ENCODE assay signal across 8 cellular contexts in the genomic region with DNA sequence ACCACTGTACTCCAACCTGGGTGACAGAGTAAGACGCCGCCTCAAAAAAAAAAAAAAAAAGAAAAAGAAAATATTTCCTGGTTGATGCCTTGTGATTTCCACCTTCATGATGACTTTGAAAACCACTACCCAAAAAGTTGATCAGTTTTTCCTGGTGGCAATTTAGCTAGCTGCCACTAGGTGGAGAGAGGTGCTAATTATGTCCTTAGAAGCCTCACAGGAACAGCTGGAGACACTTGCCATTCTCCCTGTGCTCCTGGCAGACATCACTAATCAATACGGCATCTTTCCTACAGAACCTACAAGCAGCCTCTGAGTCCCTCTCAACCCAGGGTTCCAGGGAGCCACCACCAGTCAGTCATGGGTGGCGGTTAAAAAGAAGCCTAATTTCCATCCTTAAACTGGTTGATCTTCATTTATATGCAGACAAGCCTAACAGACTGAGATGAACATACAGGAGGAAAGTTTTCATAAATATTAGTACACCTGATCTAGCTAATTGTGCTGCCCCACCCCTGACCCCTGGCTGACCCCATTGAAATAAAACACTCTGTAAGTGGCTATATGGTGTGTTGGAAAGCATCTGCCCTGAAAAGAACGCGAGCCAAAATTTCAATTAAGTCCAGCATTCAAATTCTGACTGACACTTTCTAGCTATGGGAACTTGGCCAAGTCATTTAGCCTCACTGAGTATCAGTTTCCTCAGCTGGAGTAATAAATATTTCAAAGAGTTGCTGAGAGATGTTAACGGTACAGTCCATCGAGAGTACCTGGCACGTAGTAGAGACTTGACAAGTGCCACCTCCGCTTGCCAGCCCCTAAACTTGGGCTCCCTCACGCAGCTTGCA. TPM values are rescaled to one million over a fixed set of nuclear protein-coding genes. Genes with fewer than 3 reads are reported as not detected.
A peak's percentile ranks its signal among the peaks of the same experiment; 100 is the strongest.
DNase-seq lines count a peak whose midpoint lies in the region; ATAC-seq and TF ChIP-seq lines count a peak whose summit lies in the region.

No MANE protein-coding gene starts in this region.

- H3K4me1 ChIP-seq in PC-3 (ENCODE audit: insufficient read depth, low read length) (peaks cover 27% of the 10 kb centered on the region), adipocyte (ENCODE audit: control insufficient read depth, insufficient read depth, low read length) (peaks cover 31% of the 10 kb centered on the region)

- peaks cover 4 to 18% of the 10 kb centered on the region in 2 donors for H3K4me1 Mint-ChIP-seq in immature natural killer cell

- no peaks in the 10 kb centered on the region for H4K20me1 ChIP-seq in PC-3 (ENCODE audit: low read length)

- CTCF ChIA-PET in PC-3 (lab: Charles Lee), result interaction anchor here (0.6 to 1.4 kb wide), 4 partner anchors 39 to 165 kb away, joined by 3 to 24 read pairs (median 5); no protein-coding TSS in a partner anchor

- H3K9me2 ChIP-seq in PC-3 (replicated peaks; ENCODE audit: low read length), result no peaks in the 10 kb centered on the region

- no peaks in the 10 kb centered on the region for H3F3A ChIP-seq in PC-3 (ENCODE audit: low read length, unreplicated experiment)

- H3K4me2 ChIP-seq in PC-3 (ENCODE audit: low read length), result no peak overlapping the region

- H3K79me2 ChIP-seq in PC-3 (ENCODE audit: low read length), result no peaks in the 10 kb centered on the region

- ATAC-seq in PC-3 (peak; percentile 31), GM18502 (IDR thresholded peaks at IDR 0.05; ENCODE audit: poor library complexity, unreplicated experiment) (no peak)

- no peak overlapping the region for H2AFZ ChIP-seq in PC-3 (ENCODE audit: low read length)

- peaks cover 35% of the 10 kb centered on the region for H3K27me3 ChIP-seq in PC-3 (ENCODE audit: low read length)
- peaks cover 33% of the 10 kb centered on the region for H3K27me3 ChIP-seq in adipocyte (replicated peaks; ENCODE audit: control insufficient read depth, insufficient read depth, low read length)

- no peak overlapping the region for H3K27ac ChIP-seq in PC-3 (ENCODE audit: low read length)

- H3K4me3 ChIP-seq in PC-3 (ENCODE audit: low read length), result no peak overlapping the region
- no peak overlapping the region for H3K4me3 ChIP-seq in adipocyte (ENCODE audit: low read length)

- no peak overlapping the region for H3K4me3 Mint-ChIP-seq in immature natural killer cell

- TF ChIP-seq CTCF in PC-3 (conservative IDR thresholded peaks at IDR 0.05; ENCODE audit: low read depth, low read length), result peak; percentile 83

- DNase-seq in EL (peak; percentile 55), HuH-7 (ENCODE audit: low spot score) (peak; percentile 61), PC-3 (peak; percentile 74), adipocyte (ENCODE audit: low read depth) (peak; percentile 46), immature natural killer cell (peak; percentile 16 to 34 (median 22)), posterior cingulate gyrus (no peak)
- peak; percentile 14 for DNase-seq in stimulated activated CD8-positive, alpha-beta memory T cell treated with anti-CD3 and anti-CD28 coated beads, Interleukin-15, amount 100 ng/mL, for 1 hour (ENCODE audit: low read depth)

- POLR2A ChIA-PET in PC-3 (lab: Charles Lee; ENCODE audit: unreplicated experiment), result interaction anchor here (0.9 kb wide), 1 partner anchor 78 kb away, joined by 21 read pairs; a partner anchor contains a TSS

- H3K27ac Mint-ChIP-seq in immature natural killer cell, result no peak overlapping the region

- H3K36me3 ChIP-seq in PC-3 (ENCODE audit: low read depth, low read length) (no peaks in the 10 kb centered on the region), adipocyte (ENCODE audit: control insufficient read depth, insufficient read depth, low read length, severe bottlenecking) (no peaks in the 10 kb centered on the region)

- intact Hi-C loops in PC-3 (cut with micrococcal nuclease), result loop anchor here (1.0 kb wide), 3 partner anchors 38 to 131 kb away; a partner anchor contains a TSS
- intact Hi-C loops in posterior cingulate gyrus (cut with DNase I), result no loop called here

- no peaks in the 10 kb centered on the region for H3K36me3 Mint-ChIP-seq in immature natural killer cell

- peaks cover 0 to 7% (median 4%) of the 10 kb centered on the region in 3 donors for H3K27me3 Mint-ChIP-seq in immature natural killer cell (ENCODE audit: low read depth in 3 of 3)

- BruUV-seq in PC-3 (replicated peaks; lab: Mats Ljungman, UMichigan), result no TSS peak

- no peaks in the 10 kb centered on the region for H3K9me3 Mint-ChIP-seq in immature natural killer cell

- no peak overlapping the region for H3K9ac ChIP-seq in PC-3 (ENCODE audit: low read length)
- no peak overlapping the region for H3K9ac ChIP-seq in adipocyte (ENCODE audit: low read length)

- no peaks in the 10 kb centered on the region for H3K9me3 ChIP-seq in PC-3 (ENCODE audit: low read length)
- no peaks in the 10 kb centered on the region for H3K9me3 ChIP-seq in adipocyte (ENCODE audit: control insufficient read depth, low read length)

RNA-seq across cellular contexts. Expression of a gene that starts 6.2 kb away (rescaled TPM):
- 10.1 and 10.2 TPM in 2 replicates for total RNA-seq in PC-3 (2014; rRNA removed)
- polyA plus RNA-seq in immature natural killer cell, result 10 to 100 TPM; 22.3 to 46.0 (median 25.6) TPM

RNA-seq across cellular contexts. Expression of a gene that starts 37.8 kb away (rescaled TPM):
- 25.5 and 28.8 TPM in 2 replicates for total RNA-seq in PC-3 (2014; rRNA removed)
- 10 to 100 TPM in 1 of 3 donors, 1 to 10 TPM in 2; 2.2 to 16.7 (median 9.0) TPM for polyA plus RNA-seq in immature natural killer cell

Comparison
In these comparisons a context has a peak if more than half of its experiments do, and no peak if none do; other contexts are left out.
1. DNase-seq: peak in EL (single experiment), HuH-7 (single experiment), PC-3 (single experiment), adipocyte (single experiment), immature natural killer cell (3 of 3) and stimulated activated CD8-positive, alpha-beta memory T cell treated with anti-CD3 and anti-CD28 coated beads, Interleukin-15, amount 100 ng/mL, for 1 hour (single experiment); none in posterior cingulate gyrus (0 of 10).